In the genomic region with DNA sequence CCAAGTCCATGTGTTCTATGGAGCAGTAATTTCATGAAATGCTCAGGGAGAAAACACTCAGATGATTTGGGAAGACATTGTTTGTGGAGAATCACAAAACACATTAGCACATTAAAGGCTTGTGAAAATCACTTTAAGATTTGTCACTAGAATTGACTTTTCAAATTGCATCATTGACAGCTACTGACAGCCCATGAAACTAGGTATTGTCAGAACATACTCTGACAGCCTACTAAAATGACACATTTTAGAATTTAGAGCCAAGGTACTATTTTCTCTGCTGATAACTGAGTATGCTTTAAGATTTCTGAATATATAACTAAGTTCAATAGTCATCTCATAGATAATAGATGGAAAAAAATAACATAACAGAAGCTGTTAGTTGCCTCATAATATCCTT, we compare ENCODE assay signal across 24 cellular contexts.
"Had no signal": no experiment of that assay in that cellular context is flagged by ENCODE, and none has a peak within 500 bp of the region (broad histone marks: within the 10 kb centered on the region; RNA-seq: fewer than 3 reads in every experiment).

No MANE protein-coding gene starts in this region.

- H3K9me3 ChIP-seq: colonic mucosa, esophagus squamous epithelium, gastrocnemius medialis, left lung, lower lobe of right lung, mucosa of descending colon had no signal

- H3K4me3 Mint-ChIP-seq: dendritic cell treated with granulocyte-macrophage colony-stimulating factor and Interleukin-4, amounts not matched to agents 40 ng/mL and 50 ng/mL, for 4 days; effector memory CD8-positive, alpha-beta T cell; endodermal cell; mesothelial cell of epicardium had no signal

- H3K4me1 Mint-ChIP-seq: endodermal cell, mesothelial cell of epicardium had no signal

- H3K4me3 ChIP-seq: colonic mucosa, esophagus squamous epithelium, gastrocnemius medialis, heart right ventricle, left lung, lower lobe of right lung, mucosa of descending colon had no signal

- DNase-seq: colonic mucosa; cortex of kidney; effector CD8-positive, alpha-beta T cell; effector memory CD8-positive, alpha-beta T cell; endodermal cell; erythroblast; esophagus squamous epithelium; foreskin fibroblast; foreskin melanocyte; gastrocnemius medialis; glutamatergic neuron; head of caudate nucleus; heart right ventricle; hippocampal formation; left cardiac atrium; left lung; left ventricle myocardium superior; lower lobe of right lung; mesenchymal stem cell; mucosa of descending colon had no signal

- H3K27me3 ChIP-seq: colonic mucosa, esophagus squamous epithelium, gastrocnemius medialis, heart right ventricle, left lung had no signal

- H3K4me1 ChIP-seq: colonic mucosa, esophagus squamous epithelium, left lung, lower lobe of right lung had no signal

- H3K9me3 Mint-ChIP-seq: dendritic cell treated with granulocyte-macrophage colony-stimulating factor and Interleukin-4, amounts not matched to agents 40 ng/mL and 50 ng/mL, for 4 days had no signal

- H3K36me3 ChIP-seq: colonic mucosa, gastrocnemius medialis, left lung, lower lobe of right lung had no signal

- H3K27me3 Mint-ChIP-seq: dendritic cell treated with granulocyte-macrophage colony-stimulating factor and Interleukin-4, amounts not matched to agents 40 ng/mL and 50 ng/mL, for 4 days; effector memory CD8-positive, alpha-beta T cell had no signal

- H3K36me3 Mint-ChIP-seq: mesothelial cell of epicardium had no signal

- H3K27ac ChIP-seq: colonic mucosa, epithelial cell of prostate, esophagus squamous epithelium, gastrocnemius medialis, heart right ventricle, left lung, lower lobe of right lung had no signal

- ATAC-seq: effector memory CD8-positive, alpha-beta T cell; esophagus mucosa; gastrocnemius medialis; heart right ventricle; left cardiac atrium; left lung; left ventricle myocardium superior; lower lobe of right lung; mucosa of descending colon had no signal

- H3K27ac Mint-ChIP-seq: dendritic cell treated with granulocyte-macrophage colony-stimulating factor and Interleukin-4, amounts not matched to agents 40 ng/mL and 50 ng/mL, for 4 days; endodermal cell; mesothelial cell of epicardium had no signal
